Comparison of ENCODE assay signal across 8 cellular contexts in the genomic region with DNA sequence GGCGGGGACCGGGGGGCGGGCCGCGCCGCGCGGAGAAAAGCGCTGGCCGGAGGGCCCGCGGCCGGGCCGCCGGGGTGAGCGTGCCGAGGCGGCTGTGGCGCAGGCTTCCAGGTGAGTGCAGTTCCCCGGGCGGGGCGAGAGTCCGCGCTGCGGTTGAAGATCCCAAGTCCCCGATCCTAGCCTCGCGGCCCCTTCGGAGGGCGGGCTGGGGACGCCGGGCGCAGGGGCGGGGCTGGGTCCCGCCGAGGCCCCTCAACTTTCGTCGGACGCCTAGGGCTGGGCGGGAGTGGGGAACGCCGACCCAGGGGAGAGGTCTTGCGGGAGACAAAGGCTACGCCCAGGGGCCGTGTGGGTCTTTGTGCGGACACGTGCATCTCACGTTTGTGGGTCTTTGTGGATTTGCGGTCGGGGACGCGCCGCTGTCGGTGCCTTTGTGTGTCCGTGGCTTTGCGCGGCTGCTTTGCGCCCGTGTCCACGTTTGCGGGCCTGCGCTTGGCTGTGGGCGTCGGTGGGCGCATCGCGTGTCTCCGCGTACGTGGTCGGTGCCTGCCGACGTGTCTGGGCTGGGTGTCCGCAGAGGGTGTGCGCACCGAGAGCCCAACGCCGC. TPM values are rescaled to one million over a fixed set of nuclear protein-coding genes. Genes with fewer than 3 reads are reported as not detected.
DNase-seq lines count a peak whose midpoint lies in the region; ATAC-seq and TF ChIP-seq lines count a peak whose summit lies in the region.

A gene with protein sequence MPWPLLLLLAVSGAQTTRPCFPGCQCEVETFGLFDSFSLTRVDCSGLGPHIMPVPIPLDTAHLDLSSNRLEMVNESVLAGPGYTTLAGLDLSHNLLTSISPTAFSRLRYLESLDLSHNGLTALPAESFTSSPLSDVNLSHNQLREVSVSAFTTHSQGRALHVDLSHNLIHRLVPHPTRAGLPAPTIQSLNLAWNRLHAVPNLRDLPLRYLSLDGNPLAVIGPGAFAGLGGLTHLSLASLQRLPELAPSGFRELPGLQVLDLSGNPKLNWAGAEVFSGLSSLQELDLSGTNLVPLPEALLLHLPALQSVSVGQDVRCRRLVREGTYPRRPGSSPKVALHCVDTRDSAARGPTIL (plus strand): TSS at position 63 of the 607 bp plus-strand sequence. CDS start 12,261 bp downstream, outside the sequence.

- peaks cover 19% of the 10 kb centered on the region for H3K4me1 Mint-ChIP-seq in activated CD4-positive, alpha-beta memory T cell treated with anti-CD3 and anti-CD28 coated beads, Interleukin-2, amount 10 ng/mL, durations not matched to agents 7 days and 5 days

- ATAC-seq in GM21529 (IDR thresholded peaks at IDR 0.05; ENCODE audit: unreplicated experiment): no peak
- ATAC-seq in GM18868 (IDR thresholded peaks at IDR 0.05; ENCODE audit: unreplicated experiment): no peak

- no peaks in the 10 kb centered on the region for H3K9me3 ChIP-seq in cardiac muscle cell (ENCODE audit: low read depth)

- peak within 1 kb of the TSS; percentile 57 for H3K9ac ChIP-seq in rectal smooth muscle tissue (ENCODE audit: low read length)

- H3K27me3 ChIP-seq in cardiac muscle cell: no peaks in the 10 kb centered on the region
- H3K27me3 ChIP-seq in rectal smooth muscle tissue (ENCODE audit: control insufficient read depth, insufficient read depth, low read length): no peaks in the 10 kb centered on the region

- H3K4me3 ChIP-seq in cardiac muscle cell (peak within 1 kb of the TSS; percentile 49), rectal smooth muscle tissue (ENCODE audit: low read length) (peak within 1 kb of the TSS; percentile 69)

- H3K27ac ChIP-seq in cardiac muscle cell (peak within 1 kb of the TSS; percentile 80), rectal smooth muscle tissue (ENCODE audit: low read depth, low read length) (peak within 1 kb of the TSS; percentile 65)

- TF ChIP-seq CTCF in cardiac muscle cell (IDR thresholded peaks at IDR 0.05; ENCODE audit: low read depth, low read length): no peak

- CTCF ChIA-PET in HEK293T (lab: Yijun Ruan, JAX): interaction anchor here (0.6 kb wide), 1 partner anchor 24 kb away, joined by 3 read pairs; no protein-coding TSS in a partner anchor
- CTCF ChIA-PET in activated CD4-positive, alpha-beta memory T cell treated with anti-CD3 and anti-CD28 coated beads, Interleukin-2, amount 10 ng/mL, durations not matched to agents 7 days and 5 days (lab: Charles Lee): interaction anchor here (1.5 to 1.8 kb wide), 3 partner anchors 16 to 25 kb away, joined by 3 to 6 read pairs (median 5); no protein-coding TSS in a partner anchor

- peaks cover 63% of the 10 kb centered on the region for H3K27me3 Mint-ChIP-seq in activated CD4-positive, alpha-beta memory T cell treated with anti-CD3 and anti-CD28 coated beads, Interleukin-2, amount 10 ng/mL, durations not matched to agents 7 days and 5 days

- DNase-seq in ACHN: peak; percentile 4
- no peak for DNase-seq in HEK293T (ENCODE audit: extremely low spot score)
- DNase-seq in activated CD4-positive, alpha-beta memory T cell treated with anti-CD3 and anti-CD28 coated beads, Interleukin-2, amount 10 ng/mL, durations not matched to agents 7 days and 5 days: no peak
- no peak for DNase-seq in cardiac muscle cell (ENCODE audit: low read depth in 1 of 2, low spot score in 1 of 2)
- DNase-seq in superior temporal gyrus (ENCODE audit: extremely low spot score): no peak

- H3K36me3 ChIP-seq in cardiac muscle cell: no peaks in the 10 kb centered on the region
- no peaks in the 10 kb centered on the region for H3K36me3 ChIP-seq in rectal smooth muscle tissue (ENCODE audit: control insufficient read depth, insufficient read depth, low read length)

- peaks cover 14% of the 10 kb centered on the region for H3K4me1 ChIP-seq in cardiac muscle cell (ENCODE audit: low read depth)
- no peaks in the 10 kb centered on the region for H3K4me1 ChIP-seq in rectal smooth muscle tissue (ENCODE audit: control insufficient read depth, insufficient read depth, low read length)

- H3K36me3 Mint-ChIP-seq in activated CD4-positive, alpha-beta memory T cell treated with anti-CD3 and anti-CD28 coated beads, Interleukin-2, amount 10 ng/mL, durations not matched to agents 7 days and 5 days (ENCODE audit: low read depth): no peaks in the 10 kb centered on the region

- peak within 1 kb of the TSS; percentile 69 for H3K27ac Mint-ChIP-seq in activated CD4-positive, alpha-beta memory T cell treated with anti-CD3 and anti-CD28 coated beads, Interleukin-2, amount 10 ng/mL, durations not matched to agents 7 days and 5 days

- in situ Hi-C loops in ACHN (cut with HindIII; ENCODE audit: low pct_ligation_motif_present, low pct_unique_long_range_greater_than_20kb, low sequenced_read_pairs): no loop called here

- POLR2A ChIA-PET in HEK293T (lab: Yijun Ruan, JAX): interaction anchor here (0.6 to 1.0 kb wide), 3 partner anchors 10 to 1214 kb away, joined by 3 to 7 read pairs (median 6); no protein-coding TSS in a partner anchor
- POLR2A ChIA-PET in activated CD4-positive, alpha-beta memory T cell treated with anti-CD3 and anti-CD28 coated beads, Interleukin-2, amount 10 ng/mL, durations not matched to agents 7 days and 5 days (lab: Charles Lee): interaction anchor here (1.3 kb wide), 1 partner anchor 21 kb away, joined by 3 read pairs; no protein-coding TSS in a partner anchor

- peaks cover under 1% of the 10 kb centered on the region for H3K9me3 Mint-ChIP-seq in activated CD4-positive, alpha-beta memory T cell treated with anti-CD3 and anti-CD28 coated beads, Interleukin-2, amount 10 ng/mL, durations not matched to agents 7 days and 5 days

- H3K4me3 Mint-ChIP-seq in activated CD4-positive, alpha-beta memory T cell treated with anti-CD3 and anti-CD28 coated beads, Interleukin-2, amount 10 ng/mL, durations not matched to agents 7 days and 5 days: peak within 1 kb of the TSS; percentile 82

TF ChIP-seq in HEK293T, 16 proteins besides CTCF, POLR2A, EP300 and RAD21:
- TF ChIP-seq ZNF384 (IDR thresholded peaks at IDR 0.05) (no peak), L3MBTL2 (conservative IDR thresholded peaks at IDR 0.05) (peak; percentile 91)

RNA-seq across cellular contexts. Expression of the gene that starts here (rescaled TPM):
- 1 to 10 TPM in 1 of 2 experiments, under 1 TPM in 1; 0.85 to 1.2 TPM for total RNA-seq in activated CD4-positive, alpha-beta memory T cell treated with anti-CD3 and anti-CD28 coated beads, Interleukin-2, amount 10 ng/mL, durations not matched to agents 7 days and 5 days
- total RNA-seq in cardiac muscle cell: 33.4 and 44.7 TPM in 2 replicates
- 33.6 and 35.9 TPM in 2 replicates for polyA plus RNA-seq in cardiac muscle cell

Comparison
In these comparisons a context has a peak if more than half of its experiments do, and no peak if none do; other contexts are left out.
1. RNA of the gene that starts here (total RNA-seq): 33.4 to 44.7 TPM in cardiac muscle cell; 0.85 to 1.2 TPM in activated CD4-positive, alpha-beta memory T cell treated with anti-CD3 and anti-CD28 coated beads, Interleukin-2, amount 10 ng/mL, durations not matched to agents 7 days and 5 days; every median in the first group is over 10 times any median in the second.